In genomic region chr6:111737065-111737521, GRCh38 we compare ENCODE assay signal across 10 cellular contexts.
DNase-seq lines count a peak whose midpoint lies in the region; ATAC-seq, FAIRE-seq and TF ChIP-seq lines count a peak whose summit lies in the region.
"Had no signal": no experiment of that assay in that cellular context is flagged by ENCODE, and none has a peak within 500 bp of the region (broad histone marks: within the 10 kb centered on the region; RNA-seq: fewer than 3 reads in every experiment).

No MANE protein-coding gene starts in this region.

- POLR2A ChIA-PET in HepG2 (lab: Yijun Ruan, JAX) = no interaction called here

- H3K4me1 ChIP-seq in BLaER1 (peaks cover 77% of the 10 kb centered on the region), HepG2 (ENCODE audit: insufficient read depth, low read length) (peaks cover 35% of the 10 kb centered on the region)

- H3K9ac ChIP-seq in BLaER1 = no peak overlapping the region
- H3K9ac ChIP-seq in HepG2 (ENCODE audit: insufficient read depth, low read depth, low read length) = no peak overlapping the region

- no peaks in the 10 kb centered on the region for H3K79me2 ChIP-seq in HepG2 (ENCODE audit: insufficient read depth, low read length)

- no peak overlapping the region for H3K4me3 ChIP-seq in BLaER1
- no peak overlapping the region for H3K4me3 ChIP-seq in HepG2 (replicated peaks in 1 of 3; ENCODE audit: insufficient read depth in 1 of 3, low read depth in 2 of 3, low read length in 3 of 3)
- H3K4me3 ChIP-seq: K562 had no signal

- peak; percentile 61 for ATAC-seq in HepG2
- ATAC-seq: K562 had no signal

- CTCF ChIA-PET in HepG2 (lab: Yijun Ruan, JAX; ENCODE audit: low intra/inter-chr PET ratio, low total read pairs) = no interaction called here

- H4K20me1 ChIP-seq in BLaER1 (no peaks in the 10 kb centered on the region; the same call in 1 of the 2 replicates), HepG2 (ENCODE audit: insufficient read depth, low read length) (no peaks in the 10 kb centered on the region)

- DNase-seq in NCI-H2029 (lab: John Stamatoyannopoulos, UW) (peak; percentile 52), HepG2 (ENCODE audit: low spot score) (peak; percentile 41), OCI-M2 (lab: John Stamatoyannopoulos, UW; ENCODE audit: unreplicated experiment) (no peak), SKM-1 treated with dmso at 0.1 percent for 144 hours (lab: John Stamatoyannopoulos, UW; ENCODE audit: unreplicated experiment) (no peak), germinal center (ENCODE audit: low spot score) (no peak), erythroblast (lab: John Stamatoyannopoulos, UW) (no peak)
- DNase-seq in activated gamma-delta T cell treated with anti-CD3 and anti-CD28 coated beads, Interleukin-2, amount 50 U/mL, for 16 hours (ENCODE audit: low read depth) = peak; percentile 30
- DNase-seq: DMS153 had no signal

- H3K27me3 ChIP-seq in BLaER1 (no peaks in the 10 kb centered on the region), HepG2 (ENCODE audit: control insufficient read depth in 1 of 2, insufficient read depth in 2 of 2, low read length in 2 of 2) (no peaks in the 10 kb centered on the region)

- H2AFZ ChIP-seq in HepG2 (ENCODE audit: low read length) = no peak overlapping the region

- intact Hi-C loops in HepG2 (cut with micrococcal nuclease; ENCODE audit: unreplicated experiment) = no loop called here

- in situ Hi-C loops in HepG2 (cut with HindIII; ENCODE audit: extremely low pct_ligation_motif_present, low pct_unique_long_range_greater_than_20kb) = no loop called here

- TF ChIP-seq POLR2A in HepG2 (IDR thresholded peaks at IDR 0.05; ENCODE audit: insufficient read depth in 1 of 2, low read depth in 2 of 2, low read length in 2 of 2) (no peak), erythroblast (IDR thresholded peaks at IDR 0.05; ENCODE audit: low read length) (no peak)

- H3K36me3 ChIP-seq in BLaER1 (peaks cover 49% of the 10 kb centered on the region), HepG2 (replicated peaks in 1 of 2; ENCODE audit: control insufficient read depth in 1 of 2, insufficient read depth in 2 of 2, low read length in 2 of 2) (no peaks in the 10 kb centered on the region)

- no peak for TF ChIP-seq RAD21 in HepG2 (CRISPR knock-in tag; IDR thresholded peaks at IDR 0.05)

- no TSS peak for BruUV-seq in HepG2 (replicated peaks; lab: Mats Ljungman, UMichigan)

- 38% methylated on average over 3 of the region's 3 CpGs for WGBS in HepG2 (ENCODE audit: low lambda C conversion rate)

- H3K27ac ChIP-seq in BLaER1 (no peak overlapping the region), HepG2 (ENCODE audit: extremely low read length, insufficient read depth, low read length) (no peak overlapping the region)

- peak overlapping the region; percentile 83; the same call in 1 of the 2 replicates for H3K4me2 ChIP-seq in BLaER1
- H3K4me2 ChIP-seq in HepG2 (ENCODE audit: low read depth, low read length) = peak overlapping the region; percentile 10; the same call in 1 of the 2 replicates

- H3K9me3 ChIP-seq in BLaER1 = peaks cover 27% of the 10 kb centered on the region
- H3K9me3 ChIP-seq in HepG2 (ENCODE audit: low read length) = no peaks in the 10 kb centered on the region

- TF ChIP-seq EP300 in HepG2 (IDR thresholded peaks at IDR 0.05; ENCODE audit: low read depth in 2 of 2, low read length in 2 of 2) = no peak
- no peak for TF ChIP-seq EP300 in HepG2 (CRISPR knock-in tag; IDR thresholded peaks at IDR 0.05; ENCODE audit: borderline replicate concordance)

- FAIRE-seq in HepG2 (lab: Jason Lieb, UNC) = peak; percentile 23
- FAIRE-seq: K562 had no signal

- no peak for TF ChIP-seq CTCF in HepG2 (CRISPR knock-in tag; IDR thresholded peaks at IDR 0.05)

TF ChIP-seq in HepG2, 621 proteins besides CTCF, POLR2A, EP300 and RAD21:
- no peak for TF ChIP-seq CREB3 (CRISPR knock-in tag; IDR thresholded peaks at IDR 0.05)
- TF ChIP-seq, protein P1, sequence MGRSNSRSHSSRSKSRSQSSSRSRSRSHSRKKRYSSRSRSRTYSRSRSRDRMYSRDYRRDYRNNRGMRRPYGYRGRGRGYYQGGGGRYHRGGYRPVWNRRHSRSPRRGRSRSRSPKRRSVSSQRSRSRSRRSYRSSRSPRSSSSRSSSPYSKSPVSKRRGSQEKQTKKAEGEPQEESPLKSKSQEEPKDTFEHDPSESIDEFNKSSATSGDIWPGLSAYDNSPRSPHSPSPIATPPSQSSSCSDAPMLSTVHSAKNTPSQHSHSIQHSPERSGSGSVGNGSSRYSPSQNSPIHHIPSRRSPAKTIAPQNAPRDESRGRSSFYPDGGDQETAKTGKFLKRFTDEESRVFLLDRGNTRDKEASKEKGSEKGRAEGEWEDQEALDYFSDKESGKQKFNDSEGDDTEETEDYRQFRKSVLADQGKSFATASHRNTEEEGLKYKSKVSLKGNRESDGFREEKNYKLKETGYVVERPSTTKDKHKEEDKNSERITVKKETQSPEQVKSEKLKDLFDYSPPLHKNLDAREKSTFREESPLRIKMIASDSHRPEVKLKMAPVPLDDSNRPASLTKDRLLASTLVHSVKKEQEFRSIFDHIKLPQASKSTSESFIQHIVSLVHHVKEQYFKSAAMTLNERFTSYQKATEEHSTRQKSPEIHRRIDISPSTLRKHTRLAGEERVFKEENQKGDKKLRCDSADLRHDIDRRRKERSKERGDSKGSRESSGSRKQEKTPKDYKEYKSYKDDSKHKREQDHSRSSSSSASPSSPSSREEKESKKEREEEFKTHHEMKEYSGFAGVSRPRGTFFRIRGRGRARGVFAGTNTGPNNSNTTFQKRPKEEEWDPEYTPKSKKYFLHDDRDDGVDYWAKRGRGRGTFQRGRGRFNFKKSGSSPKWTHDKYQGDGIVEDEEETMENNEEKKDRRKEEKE (IDR thresholded peaks at IDR 0.05) = no peak
- TF ChIP-seq, protein P2, sequence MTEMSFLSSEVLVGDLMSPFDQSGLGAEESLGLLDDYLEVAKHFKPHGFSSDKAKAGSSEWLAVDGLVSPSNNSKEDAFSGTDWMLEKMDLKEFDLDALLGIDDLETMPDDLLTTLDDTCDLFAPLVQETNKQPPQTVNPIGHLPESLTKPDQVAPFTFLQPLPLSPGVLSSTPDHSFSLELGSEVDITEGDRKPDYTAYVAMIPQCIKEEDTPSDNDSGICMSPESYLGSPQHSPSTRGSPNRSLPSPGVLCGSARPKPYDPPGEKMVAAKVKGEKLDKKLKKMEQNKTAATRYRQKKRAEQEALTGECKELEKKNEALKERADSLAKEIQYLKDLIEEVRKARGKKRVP (CRISPR knock-in tag; IDR thresholded peaks at IDR 0.05) = no peak
- no peak for TF ChIP-seq SOX6 (IDR thresholded peaks at IDR 0.05)
- TF ChIP-seq SOX6 (CRISPR knock-in tag; IDR thresholded peaks at IDR 0.05) = 0 out of 2 replicates have a peak, but pooled peaks have one; percentile 24
- TF ChIP-seq SIX1 (CRISPR knock-in tag; IDR thresholded peaks at IDR 0.05; ENCODE audit: borderline replicate concordance) = no peak
- no peak for TF ChIP-seq ZBTB3 (CRISPR knock-in tag; IDR thresholded peaks at IDR 0.05; ENCODE audit: borderline replicate concordance, low read depth)
- no peak for TF ChIP-seq RARG (CRISPR knock-in tag; IDR thresholded peaks at IDR 0.05; ENCODE audit: low read depth)
- TF ChIP-seq NR0B2 (CRISPR knock-in tag; IDR thresholded peaks at IDR 0.05) = no peak
- no peak for TF ChIP-seq SOX13 (IDR thresholded peaks at IDR 0.05)
- peak in 1 of 2 experiments; percentile 38; a peak in 1 of 4 replicates for TF ChIP-seq SOX13 (CRISPR knock-in tag; conservative IDR thresholded peaks at IDR 0.05 in 1 of 2, IDR thresholded peaks at IDR 0.05 in 1 of 2)
- TF ChIP-seq MEF2D (CRISPR knock-in tag; IDR thresholded peaks at IDR 0.05) = no peak
- TF ChIP-seq ARHGAP35 (CRISPR knock-in tag; IDR thresholded peaks at IDR 0.05; ENCODE audit: borderline replicate concordance) = no peak
- TF ChIP-seq, protein P3, sequence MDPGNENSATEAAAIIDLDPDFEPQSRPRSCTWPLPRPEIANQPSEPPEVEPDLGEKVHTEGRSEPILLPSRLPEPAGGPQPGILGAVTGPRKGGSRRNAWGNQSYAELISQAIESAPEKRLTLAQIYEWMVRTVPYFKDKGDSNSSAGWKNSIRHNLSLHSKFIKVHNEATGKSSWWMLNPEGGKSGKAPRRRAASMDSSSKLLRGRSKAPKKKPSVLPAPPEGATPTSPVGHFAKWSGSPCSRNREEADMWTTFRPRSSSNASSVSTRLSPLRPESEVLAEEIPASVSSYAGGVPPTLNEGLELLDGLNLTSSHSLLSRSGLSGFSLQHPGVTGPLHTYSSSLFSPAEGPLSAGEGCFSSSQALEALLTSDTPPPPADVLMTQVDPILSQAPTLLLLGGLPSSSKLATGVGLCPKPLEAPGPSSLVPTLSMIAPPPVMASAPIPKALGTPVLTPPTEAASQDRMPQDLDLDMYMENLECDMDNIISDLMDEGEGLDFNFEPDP (CRISPR knock-in tag; conservative IDR thresholded peaks at IDR 0.05) = no peak
- no peak for TF ChIP-seq ZNF550 (CRISPR knock-in tag; IDR thresholded peaks at IDR 0.05; ENCODE audit: borderline replicate concordance)
- no peak for TF ChIP-seq SNAI1 (CRISPR knock-in tag; IDR thresholded peaks at IDR 0.05; ENCODE audit: borderline replicate concordance)
- peak; percentile 8; the same call in 1 of the 2 replicates for TF ChIP-seq FOXA3 (CRISPR knock-in tag; IDR thresholded peaks at IDR 0.05)

Comparison
In these comparisons a context has a peak if more than half of its experiments do, and no peak if none do; other contexts are left out.
1. DNase-seq: peak in NCI-H2029 (single experiment), activated gamma-delta T cell treated with anti-CD3 and anti-CD28 coated beads, Interleukin-2, amount 50 U/mL, for 16 hours (single experiment) and HepG2 (single experiment); none in OCI-M2 (single experiment), SKM-1 treated with dmso at 0.1 percent for 144 hours (single experiment), germinal center (single experiment) and erythroblast (0 of 2).